9 cellular contexts compared by ENCODE assay signal in genomic region chr7:27096756-27097514, GRCh38. TPM values are rescaled to one million over a fixed set of nuclear protein-coding genes. Genes with fewer than 3 reads are reported as not detected.
A peak's percentile ranks its signal among the peaks of the same experiment; 100 is the strongest.
DNase-seq lines count a peak whose midpoint lies in the region; ATAC-seq and TF ChIP-seq lines count a peak whose summit lies in the region.
"Had no signal": no experiment of that assay in that cellular context is flagged by ENCODE, and none has a peak within 500 bp of the region (broad histone marks: within the 10 kb centered on the region; RNA-seq: fewer than 3 reads in every experiment).

No MANE protein-coding gene starts in this region.

- TF ChIP-seq CTCF in Calu3 (IDR thresholded peaks at IDR 0.05; ENCODE audit: unreplicated experiment) = no peak
- no peak for TF ChIP-seq CTCF in gastrocnemius medialis (IDR thresholded peaks at IDR 0.05 in 4 of 5, conservative IDR thresholded peaks at IDR 0.05 in 1 of 5)

- intact Hi-C loops in Calu3 (cut with micrococcal nuclease; ENCODE audit: unreplicated experiment) = no loop called here
- intact Hi-C loops in activated CD4-positive, alpha-beta memory T cell treated with anti-CD3 and anti-CD28 coated beads for 36 hours (cut with micrococcal nuclease) = loop anchor here (1.0 to 5.0 kb wide), 3 partner anchors 37 to 1235 kb away; no protein-coding TSS in a partner anchor
- intact Hi-C loops in left ventricle myocardium superior (cut with micrococcal nuclease) = no loop called here
- intact Hi-C loops in gastrocnemius medialis (cut with DNase I; ENCODE audit: low total_unique reads) = loop anchor here (1.0 to 2.0 kb wide), 2 partner anchors 34 to 233 kb away; partner anchors contain the start of genes HOXA4 and SKAP2

- H3K4me1 ChIP-seq in gastrocnemius medialis = peaks cover 11 to 24% of the 10 kb centered on the region in 2 donors

- DNase-seq in Calu3 (no peak), HT1080 (ENCODE audit: low read depth) (peak; percentile 25), left ventricle myocardium superior (no peak), gastrocnemius medialis (no peak), DMS79 treated with DMSO at 0.1 percent for 48 hours (lab: John Stamatoyannopoulos, UW) (no peak)
- no peak for DNase-seq in activated CD4-positive, alpha-beta memory T cell treated with anti-CD3 and anti-CD28 coated beads for 36 hours

- H3K4me1 Mint-ChIP-seq in Calu3 (ENCODE audit: low read depth, unreplicated experiment) = peaks cover 39% of the 10 kb centered on the region
- H3K4me1 Mint-ChIP-seq in activated CD4-positive, alpha-beta memory T cell treated with anti-CD3 and anti-CD28 coated beads for 36 hours (ENCODE audit: low read depth) = peaks cover 19% of the 10 kb centered on the region

- peak overlapping the region; percentile 70 for H3K4me3 Mint-ChIP-seq in Calu3 (ENCODE audit: low read depth, unreplicated experiment)
- peak overlapping the region; percentile 66 for H3K4me3 Mint-ChIP-seq in activated CD4-positive, alpha-beta memory T cell treated with anti-CD3 and anti-CD28 coated beads for 36 hours

- H3K27me3 Mint-ChIP-seq in Calu3 (ENCODE audit: unreplicated experiment) = no peaks in the 10 kb centered on the region
- H3K27me3 Mint-ChIP-seq in activated CD4-positive, alpha-beta memory T cell treated with anti-CD3 and anti-CD28 coated beads for 36 hours = peaks cover 62% of the 10 kb centered on the region

- H3K9me3 Mint-ChIP-seq in Calu3 (ENCODE audit: low read depth, unreplicated experiment) = no peaks in the 10 kb centered on the region
- no peaks in the 10 kb centered on the region for H3K9me3 Mint-ChIP-seq in activated CD4-positive, alpha-beta memory T cell treated with anti-CD3 and anti-CD28 coated beads for 36 hours

- peaks cover 17% of the 10 kb centered on the region for H3K36me3 Mint-ChIP-seq in Calu3 (ENCODE audit: insufficient read depth, unreplicated experiment)
- peaks cover 10% of the 10 kb centered on the region for H3K36me3 Mint-ChIP-seq in activated CD4-positive, alpha-beta memory T cell treated with anti-CD3 and anti-CD28 coated beads for 36 hours

- no peak overlapping the region for H3K27ac Mint-ChIP-seq in Calu3 (ENCODE audit: unreplicated experiment)
- H3K27ac Mint-ChIP-seq in activated CD4-positive, alpha-beta memory T cell treated with anti-CD3 and anti-CD28 coated beads for 36 hours = no peak overlapping the region

- H3K27ac ChIP-seq in gastrocnemius medialis = peak overlapping the region; percentile 73 to 82 (median 80)

- no peaks in the 10 kb centered on the region for H3K27me3 ChIP-seq in gastrocnemius medialis

- peak; percentile 71 for ATAC-seq in left ventricle myocardium superior
- peak; percentile 22 to 25 for ATAC-seq in gastrocnemius medialis
- no peak for ATAC-seq in GM18868 (IDR thresholded peaks at IDR 0.05; ENCODE audit: unreplicated experiment)
- ATAC-seq in HG03378 (IDR thresholded peaks at IDR 0.05; ENCODE audit: unreplicated experiment) = no peak

- H3K4me3 ChIP-seq in gastrocnemius medialis = peak overlapping the region; percentile 78 to 97 (median 88)

- CTCF ChIA-PET in Calu3 (lab: Charles Lee) = interaction anchor here (0.6 to 3.2 kb wide), 6 partner anchors 8 to 238 kb away, joined by 3 to 8 read pairs (median 4); no protein-coding TSS in a partner anchor
- CTCF ChIA-PET in activated CD4-positive, alpha-beta memory T cell treated with anti-CD3 and anti-CD28 coated beads for 36 hours (lab: Charles Lee) = interaction anchor here (1.3 to 2.2 kb wide), 4 partner anchors 54 to 409 kb away, joined by 4 to 10 read pairs (median 8); no protein-coding TSS in a partner anchor

- no peaks in the 10 kb centered on the region for H3K36me3 ChIP-seq in gastrocnemius medialis

- no peak for TF ChIP-seq POLR2A in gastrocnemius medialis (IDR thresholded peaks at IDR 0.05)

- POLR2A ChIA-PET in activated CD4-positive, alpha-beta memory T cell treated with anti-CD3 and anti-CD28 coated beads for 36 hours (lab: Charles Lee) = interaction anchor here (0.7 kb wide), 1 partner anchor 52 kb away, joined by 4 read pairs; no protein-coding TSS in a partner anchor

- in situ Hi-C loops in gastrocnemius medialis (cut with MboI; ENCODE audit: low sequenced_read_pairs in 4 of 4) = no loop called here

- no TSS peak for BruUV-seq in Calu3 (replicated peaks; lab: Mats Ljungman, UMichigan)

- H3K9me3 ChIP-seq in gastrocnemius medialis = no peaks in the 10 kb centered on the region

RNA-seq across cellular contexts. Expression of gene HOXA1, which starts 1.1 kb away (rescaled TPM):
- 0.24 and 0.44 TPM in 2 replicates for total RNA-seq in Calu3 (2022)
- 1.3 and 1.6 TPM in 2 replicates for total RNA-seq in HT1080 (2014; rRNA removed; shearing (Covaris generic))
- 2.9 and 3.4 TPM in 2 replicates for polyA plus RNA-seq in HT1080 (2015; cell fraction: cytosol; rRNA removed)
- polyA plus RNA-seq in HT1080 (2015; cell fraction: nucleus; rRNA removed) = 2.1 and 2.5 TPM in 2 replicates
- total RNA-seq in activated CD4-positive, alpha-beta memory T cell treated with anti-CD3 and anti-CD28 coated beads for 36 hours = under 1 TPM; 0.29 to 0.43 TPM
- total RNA-seq in left ventricle myocardium superior = not detected
- total RNA-seq in gastrocnemius medialis = under 1 TPM in 2 of 4 donors, not detected in 2; 0.16 to 0.36 TPM
- total RNA-seq: temporal lobe had no signal

RNA-seq across cellular contexts. Expression of gene HOXA2, which starts 5.5 kb away (rescaled TPM):
- total RNA-seq in Calu3 (2022) (1.9 and 3.2 TPM in 2 replicates), left ventricle myocardium superior (0.12 TPM), gastrocnemius medialis (under 1 TPM in 3 of 4 donors, not detected in 1; 0.29 to 0.88 (median 0.38) TPM)
- total RNA-seq in HT1080 (2014; rRNA removed; shearing (Covaris generic)) = not detected in 2 replicates
- not detected in 2 replicates for polyA plus RNA-seq in HT1080 (2015; cell fraction: cytosol; rRNA removed)
- 0.17 and 0.34 TPM in 2 replicates for polyA plus RNA-seq in HT1080 (2015; cell fraction: nucleus; rRNA removed)
- total RNA-seq in activated CD4-positive, alpha-beta memory T cell treated with anti-CD3 and anti-CD28 coated beads for 36 hours = not detected
- total RNA-seq: temporal lobe had no signal

RNA-seq across cellular contexts. Expression of gene HOXA4, which starts 33.6 kb away (rescaled TPM):
- 1.0 and 1.2 TPM in 2 replicates for total RNA-seq in Calu3 (2022)
- 1.3 and 1.6 TPM in 2 replicates for total RNA-seq in HT1080 (2014; rRNA removed; shearing (Covaris generic))
- 4.4 and 5.9 TPM in 2 replicates for polyA plus RNA-seq in HT1080 (2015; cell fraction: cytosol; rRNA removed)
- polyA plus RNA-seq in HT1080 (2015; cell fraction: nucleus; rRNA removed) = 2.5 and 2.7 TPM in 2 replicates
- not detected for total RNA-seq in activated CD4-positive, alpha-beta memory T cell treated with anti-CD3 and anti-CD28 coated beads for 36 hours
- total RNA-seq in left ventricle myocardium superior = 0.15 TPM
- total RNA-seq in gastrocnemius medialis = 1 to 10 TPM; 1.7 to 4.2 (median 2.9) TPM
- total RNA-seq: temporal lobe had no signal

RNA-seq across cellular contexts. Expression of gene HOXA5, which starts 46.5 kb away (rescaled TPM):
- total RNA-seq in Calu3 (2022) (8.3 and 10.6 TPM in 2 replicates), left ventricle myocardium superior (not detected), gastrocnemius medialis (1 to 10 TPM; 2.7 to 7.1 (median 7.0) TPM)
- 1.7 and 1.9 TPM in 2 replicates for total RNA-seq in HT1080 (2014; rRNA removed; shearing (Covaris generic))
- 3.6 and 4.7 TPM in 2 replicates for polyA plus RNA-seq in HT1080 (2015; cell fraction: cytosol; rRNA removed)
- polyA plus RNA-seq in HT1080 (2015; cell fraction: nucleus; rRNA removed) = 3.9 and 4.3 TPM in 2 replicates
- not detected for total RNA-seq in activated CD4-positive, alpha-beta memory T cell treated with anti-CD3 and anti-CD28 coated beads for 36 hours
- total RNA-seq: temporal lobe had no signal

RNA-seq across cellular contexts. Expression of gene HOXA6, which starts 50.6 kb away (rescaled TPM):
- total RNA-seq in Calu3 (2022) (11.4 and 12.4 TPM in 2 replicates), left ventricle myocardium superior (not detected), gastrocnemius medialis (1 to 10 TPM; 2.6 to 5.6 (median 4.2) TPM)
- total RNA-seq in HT1080 (2014; rRNA removed; shearing (Covaris generic)) = 3.6 and 4.5 TPM in 2 replicates
- 1.9 and 2.6 TPM in 2 replicates for polyA plus RNA-seq in HT1080 (2015; cell fraction: cytosol; rRNA removed)
- 3.6 and 5.6 TPM in 2 replicates for polyA plus RNA-seq in HT1080 (2015; cell fraction: nucleus; rRNA removed)
- not detected for total RNA-seq in activated CD4-positive, alpha-beta memory T cell treated with anti-CD3 and anti-CD28 coated beads for 36 hours
- total RNA-seq: temporal lobe had no signal

Comparison
In these comparisons a context has a peak if more than half of its experiments do, and no peak if none do; other contexts are left out.
1. ATAC-seq: peak in left ventricle myocardium superior (single experiment) and gastrocnemius medialis (2 of 2); none in GM18868 (single experiment) and HG03378 (single experiment).
2. intact Hi-C loops: an anchor here in activated CD4-positive, alpha-beta memory T cell treated with anti-CD3 and anti-CD28 coated beads for 36 hours (1.0 to 5.0 kb wide) and gastrocnemius medialis (1.0 to 2.0 kb wide); none called in Calu3 and left ventricle myocardium superior.